ENCODE assay signal across 8 cellular contexts in genomic region chr2:96148410-96149217, GRCh38. TPM values are rescaled to one million over a fixed set of nuclear protein-coding genes. Genes with fewer than 3 reads are reported as not detected.
DNase-seq lines count a peak whose midpoint lies in the region; ATAC-seq and TF ChIP-seq lines count a peak whose summit lies in the region.

No MANE protein-coding gene starts in this region.

- CTCF ChIA-PET in CD4-positive, alpha-beta T cell (lab: Charles Lee): interaction anchor here (1.5 to 15.2 kb wide), 5 partner anchors 10 to 406 kb away, joined by 3 to 229 read pairs (median 11); partner anchors contain the start of genes ADRA2B and ASTL

- no peak for TF ChIP-seq CTCF in CD4-positive, alpha-beta T cell (IDR thresholded peaks at IDR 0.05)

- H3K4me1 Mint-ChIP-seq in CD4-positive, alpha-beta T cell (ENCODE audit: low read depth): peaks cover 88% of the 10 kb centered on the region

- peak overlapping the region; percentile 88 for H3K4me3 Mint-ChIP-seq in CD4-positive, alpha-beta T cell

- H3K27me3 Mint-ChIP-seq in CD4-positive, alpha-beta T cell: no peaks in the 10 kb centered on the region

- peak overlapping the region; percentile 98 for H3K27ac Mint-ChIP-seq in CD4-positive, alpha-beta T cell

- H3K9me3 ChIP-seq in CD4-positive, alpha-beta T cell (ENCODE audit: control insufficient read depth, low read length): no peaks in the 10 kb centered on the region

- POLR2A ChIA-PET in CD4-positive, alpha-beta T cell (lab: Charles Lee): interaction anchor here (1.0 to 13.8 kb wide), 7 partner anchors 10 to 389 kb away, joined by 3 to 199 read pairs (median 21); partner anchors contain the start of genes ARID5A, ASTL and STARD7

- no peaks in the 10 kb centered on the region for H3K27me3 ChIP-seq in CD4-positive, alpha-beta T cell (ENCODE audit: control insufficient read depth, insufficient read depth, low read length)

- DNase-seq in CD4-positive, alpha-beta T cell: peak; percentile 87 to 99 (median 92)
- DNase-seq in HUDEP-2 (lab: John Stamatoyannopoulos, UW; ENCODE audit: unreplicated experiment in 76 of 76) (peak in 60 of 76 experiments; percentile 2 to 76 (median 46)), SIG-M5 treated with dmso at 0.1 percent for 504 hours (lab: John Stamatoyannopoulos, UW; ENCODE audit: unreplicated experiment) (peak; percentile 92), activated gamma-delta T cell treated with Interleukin-2 at 50 U/mL for 16 hours (peak; percentile 92), head of caudate nucleus (peak; percentile 38 to 91 (median 74)), sciatic nerve (ENCODE audit: low spot score) (peak; percentile 81), cerebellar nuclear complex (lab: John Stamatoyannopoulos, UW) (no peak)

- ATAC-seq in CD4-positive, alpha-beta T cell (ENCODE audit: poor library complexity): peak; percentile 65
- ATAC-seq in GM21367 (IDR thresholded peaks at IDR 0.05; ENCODE audit: unreplicated experiment): peak; percentile 39
- ATAC-seq in sciatic nerve: peak; percentile 63

- H3K9me3 Mint-ChIP-seq in CD4-positive, alpha-beta T cell: no peaks in the 10 kb centered on the region

- H3K27ac ChIP-seq in CD4-positive, alpha-beta T cell (ENCODE audit: low read depth, low read length): peak overlapping the region; percentile 99

- intact Hi-C loops in CD4-positive, alpha-beta T cell (cut with DNase I, micrococcal nuclease): loop anchor here (1.0 to 5.0 kb wide), 3 partner anchors 16 to 389 kb away; partner anchors contain the start of genes ARID5A (in 2 of the 2) and STARD7 (in 1 of the 2)
- intact Hi-C loops in head of caudate nucleus (cut with DNase I) (loop anchor here (10.0 kb wide), 1 partner anchor 116 kb away; the partner anchor contains the start of genes CIAO1 and TMEM127), sciatic nerve (cut with DNase I) (no loop called here)

- H3K36me3 Mint-ChIP-seq in CD4-positive, alpha-beta T cell (ENCODE audit: low read depth): peaks cover 28% of the 10 kb centered on the region

RNA-seq across cellular contexts. Expression of gene DUSP2, which starts 3.4 kb away (rescaled TPM):
- total RNA-seq in CD4-positive, alpha-beta T cell: 100 to 1,000 TPM; 728 to 730 TPM
- 7.3 TPM for total RNA-seq in sciatic nerve

RNA-seq across cellular contexts. Expression of gene ASTL, which starts 10.3 kb away (rescaled TPM):
- 1 to 10 TPM; 5.0 to 6.5 TPM for total RNA-seq in CD4-positive, alpha-beta T cell
- total RNA-seq in sciatic nerve: 0.31 TPM

RNA-seq across cellular contexts. Expression of gene ADRA2B, which starts 32.2 kb away (rescaled TPM):
- total RNA-seq in CD4-positive, alpha-beta T cell: under 1 TPM; 0.52 to 0.84 TPM
- 3.2 TPM for total RNA-seq in sciatic nerve

Comparison
In these comparisons a context has a peak if more than half of its experiments do, and no peak if none do; other contexts are left out.
1. DNase-seq: peak in CD4-positive, alpha-beta T cell (10 of 10), HUDEP-2 (60 of 76), SIG-M5 treated with dmso at 0.1 percent for 504 hours (single experiment), activated gamma-delta T cell treated with Interleukin-2 at 50 U/mL for 16 hours (single experiment), head of caudate nucleus (42 of 42) and sciatic nerve (single experiment); none in cerebellar nuclear complex (0 of 2).
2. RNA of gene DUSP2, which starts 3.4 kb away (total RNA-seq): 728 to 730 TPM in CD4-positive, alpha-beta T cell; 7.3 TPM in sciatic nerve (single experiment); every median in the first group is over 10 times any median in the second.
3. Peak in every context shown above with its lines, with median percentiles within 50 percentile points of each other: ATAC-seq.